17 cellular contexts compared by ENCODE assay signal in the genomic region with DNA sequence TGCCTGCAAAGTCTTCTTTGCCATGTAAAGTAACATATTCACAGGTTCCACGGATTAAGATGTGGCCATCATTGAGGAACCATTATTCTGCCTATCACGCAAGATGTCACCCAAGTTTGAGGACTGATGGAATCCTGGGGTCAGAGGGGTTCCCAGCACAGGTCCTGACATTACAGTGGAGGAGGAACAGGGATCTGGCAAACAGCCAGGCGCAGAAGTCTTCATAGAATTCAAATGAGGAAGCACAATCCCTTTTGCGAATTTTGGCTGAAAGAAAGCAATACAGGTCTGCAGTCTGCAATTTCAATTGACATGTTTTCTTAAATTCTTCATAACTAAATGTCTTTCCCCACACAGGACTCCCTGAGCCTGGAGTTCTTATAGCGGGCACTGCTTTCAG. TPM values are rescaled to one million over a fixed set of nuclear protein-coding genes. Genes with fewer than 3 reads are reported as not detected.
DNase-seq lines count a peak whose midpoint lies in the region; ATAC-seq and TF ChIP-seq lines count a peak whose summit lies in the region.
"Had no signal": no experiment of that assay in that cellular context is flagged by ENCODE, and none has a peak within 500 bp of the region (broad histone marks: within the 10 kb centered on the region; RNA-seq: fewer than 3 reads in every experiment).

No MANE protein-coding gene starts in this region.

- H3K9me3 Mint-ChIP-seq in CD8-positive, alpha-beta memory T cell, result peaks cover 0 to 1% (median 0%) of the 10 kb centered on the region in 5 donors
- H3K9me3 Mint-ChIP-seq in activated T-helper 17 cell treated with anti-CD3 and anti-CD28 coated beads, Interleukin-2, amount 50 U/mL, for 72 hours, result no peaks in the 10 kb centered on the region
- H3K9me3 Mint-ChIP-seq in nephron, result peaks cover 36% of the 10 kb centered on the region
- H3K9me3 Mint-ChIP-seq: HFFc6 had no signal

- peaks cover 5 to 54% (median 10%) of the 10 kb centered on the region in 3 donors for H3K36me3 Mint-ChIP-seq in CD8-positive, alpha-beta memory T cell
- H3K36me3 Mint-ChIP-seq in activated T-helper 17 cell treated with anti-CD3 and anti-CD28 coated beads, Interleukin-2, amount 50 U/mL, for 72 hours (ENCODE audit: low read depth), result peaks cover 55% of the 10 kb centered on the region
- peaks cover 15% of the 10 kb centered on the region for H3K36me3 Mint-ChIP-seq in nephron (ENCODE audit: low read depth)

- H3K27ac ChIP-seq in CD8-positive, alpha-beta memory T cell (ENCODE audit: low read depth, low read length), result no peak overlapping the region
- no peak overlapping the region for H3K27ac ChIP-seq in coronary artery
- H3K27ac ChIP-seq: adrenal gland, left lung, ovary had no signal

- no peaks in the 10 kb centered on the region for H3K9me3 ChIP-seq in CD8-positive, alpha-beta memory T cell (ENCODE audit: low read length)
- H3K9me3 ChIP-seq: adrenal gland, BE2C, left lung, ovary had no signal

- DNase-seq in SKM-1 treated with dmso at 0.1 percent for 144 hours (lab: John Stamatoyannopoulos, UW; ENCODE audit: unreplicated experiment), result peak; percentile 5
- no peak for DNase-seq in SKM-1 (lab: John Stamatoyannopoulos, UW; ENCODE audit: unreplicated experiment)
- DNase-seq in CD8-positive, alpha-beta memory T cell, result no peak
- DNase-seq in coronary artery (ENCODE audit: low spot score), result no peak
- DNase-seq: 8988T; BE2C; HFFc6; NCI-H1694 treated with DMSO at 0.1 percent for 48 hours; ovary; stimulated activated CD4-positive, alpha-beta T cell treated with anti-CD3 and anti-CD28 coated beads, Interleukin-2, amount 100 ng/mL, for 24 hours had no signal

- no peak for ATAC-seq in activated T-helper 17 cell treated with anti-CD3 and anti-CD28 coated beads, Interleukin-2, amount 50 U/mL, for 72 hours (replicated peaks)
- ATAC-seq in HG02973 (IDR thresholded peaks at IDR 0.05; ENCODE audit: unreplicated experiment), result no peak
- ATAC-seq in HG02571 (IDR thresholded peaks at IDR 0.05; ENCODE audit: unreplicated experiment), result no peak
- ATAC-seq: esophagus mucosa, left lung had no signal

- peaks cover 8% of the 10 kb centered on the region for H3K36me3 ChIP-seq in CD8-positive, alpha-beta memory T cell (ENCODE audit: insufficient read depth, low read length)
- H3K36me3 ChIP-seq: adrenal gland, BE2C, left lung, ovary had no signal

- H3K27me3 ChIP-seq in CD8-positive, alpha-beta memory T cell (ENCODE audit: insufficient read depth, low read length, poor library complexity, severe bottlenecking), result no peaks in the 10 kb centered on the region
- H3K27me3 ChIP-seq: adrenal gland, BE2C, left lung, ovary had no signal

- TF ChIP-seq CTCF in nephron (IDR thresholded peaks at IDR 0.05; ENCODE audit: unreplicated experiment in 3 of 3) (no peak), coronary artery (IDR thresholded peaks at IDR 0.05) (no peak)

- H3K4me3 Mint-ChIP-seq in CD8-positive, alpha-beta memory T cell, result peak overlapping the region in 1 of 7 donors; percentile 3
- H3K4me3 Mint-ChIP-seq in activated T-helper 17 cell treated with anti-CD3 and anti-CD28 coated beads, Interleukin-2, amount 50 U/mL, for 72 hours, result no peak overlapping the region
- no peak overlapping the region for H3K4me3 Mint-ChIP-seq in nephron
- H3K4me3 Mint-ChIP-seq: HFFc6 had no signal

- POLR2A ChIA-PET in CD8-positive, alpha-beta memory T cell (lab: Charles Lee), result no interaction called here

- CTCF ChIA-PET in CD8-positive, alpha-beta memory T cell (lab: Charles Lee), result no interaction called here

- peaks cover 63 to 91% (median 85%) of the 10 kb centered on the region in 3 donors for H3K4me1 Mint-ChIP-seq in CD8-positive, alpha-beta memory T cell
- peaks cover 12% of the 10 kb centered on the region for H3K4me1 Mint-ChIP-seq in activated T-helper 17 cell treated with anti-CD3 and anti-CD28 coated beads, Interleukin-2, amount 50 U/mL, for 72 hours
- peaks cover 30% of the 10 kb centered on the region for H3K4me1 Mint-ChIP-seq in nephron

- H3K27me3 Mint-ChIP-seq in CD8-positive, alpha-beta memory T cell, result peaks cover 0 to 1% of the 10 kb centered on the region in 2 donors
- H3K27me3 Mint-ChIP-seq in activated T-helper 17 cell treated with anti-CD3 and anti-CD28 coated beads, Interleukin-2, amount 50 U/mL, for 72 hours, result no peaks in the 10 kb centered on the region
- peaks cover 1% of the 10 kb centered on the region for H3K27me3 Mint-ChIP-seq in nephron (ENCODE audit: low read depth)

- peaks cover 51% of the 10 kb centered on the region for H3K4me1 ChIP-seq in CD8-positive, alpha-beta memory T cell (ENCODE audit: insufficient read depth, low read length)
- H3K4me1 ChIP-seq: adrenal gland, BE2C had no signal

- H3K27ac Mint-ChIP-seq in CD8-positive, alpha-beta memory T cell, result peak overlapping the region in 7 of 8 donors; percentile 6 to 88 (median 45)
- H3K27ac Mint-ChIP-seq in activated T-helper 17 cell treated with anti-CD3 and anti-CD28 coated beads, Interleukin-2, amount 50 U/mL, for 72 hours, result peak overlapping the region; percentile 38
- H3K27ac Mint-ChIP-seq in nephron, result peak overlapping the region in 2 of 3 experiments; percentile 7 to 52
- H3K27ac Mint-ChIP-seq: HFFc6 had no signal

- H3K4me3 ChIP-seq in CD8-positive, alpha-beta memory T cell (ENCODE audit: low read length), result no peak overlapping the region
- H3K4me3 ChIP-seq in coronary artery, result no peak overlapping the region
- H3K4me3 ChIP-seq: adrenal gland, left lung, ovary had no signal

RNA-seq across cellular contexts. Expression of a gene that starts 14.5 kb away (rescaled TPM):
- total RNA-seq in CD8-positive, alpha-beta memory T cell, result 10 to 100 TPM; 49.4 to 50.1 TPM
- polyA plus RNA-seq in CD8-positive, alpha-beta memory T cell, result 37.8 TPM
- 10 to 100 TPM; 45.5 to 50.6 TPM for total RNA-seq in activated T-helper 17 cell treated with anti-CD3 and anti-CD28 coated beads, Interleukin-2, amount 50 U/mL, for 72 hours
